ENCODE assay signal across 12 cellular contexts in genomic region chr17:40094874-40095273, GRCh38. TPM values are rescaled to one million over a fixed set of nuclear protein-coding genes. Genes with fewer than 3 reads are reported as not detected.
DNase-seq lines count a peak whose midpoint lies in the region; ATAC-seq, FAIRE-seq and TF ChIP-seq lines count a peak whose summit lies in the region.
"Had no signal": no experiment of that assay in that cellular context is flagged by ENCODE, and none has a peak within 500 bp of the region (broad histone marks: within the 10 kb centered on the region; RNA-seq: fewer than 3 reads in every experiment).

No MANE protein-coding gene starts in this region.

- TF ChIP-seq CTCF in CD4-positive, alpha-beta T cell (IDR thresholded peaks at IDR 0.05) = no peak
- TF ChIP-seq CTCF in left ventricle myocardium inferior (IDR thresholded peaks at IDR 0.05; ENCODE audit: borderline replicate concordance) (no peak), foreskin fibroblast (IDR thresholded peaks at IDR 0.05; ENCODE audit: low read depth, low read length) (no peak), brain microvascular endothelial cell (IDR thresholded peaks at IDR 0.05; ENCODE audit: low read depth, low read length, missing control alignments) (no peak)

- H3K4me1 ChIP-seq in left ventricle myocardium inferior = peaks cover 95% of the 10 kb centered on the region
- peaks cover 2 to 12% of the 10 kb centered on the region in 2 donors for H3K4me1 ChIP-seq in small intestine (ENCODE audit: control insufficient read depth in 2 of 2, insufficient read depth in 1 of 2, low read depth in 1 of 2, low read length in 1 of 2)

- H3K36me3 Mint-ChIP-seq in CD4-positive, alpha-beta T cell (ENCODE audit: low read depth) = peaks cover 85% of the 10 kb centered on the region
- H3K36me3 Mint-ChIP-seq in T-helper 17 cell (ENCODE audit: low read depth) = peaks cover 14% of the 10 kb centered on the region

- no peaks in the 10 kb centered on the region for H3K27me3 Mint-ChIP-seq in CD4-positive, alpha-beta T cell
- H3K27me3 Mint-ChIP-seq in T-helper 17 cell = no peaks in the 10 kb centered on the region

- POLR2A ChIA-PET in CD4-positive, alpha-beta T cell (lab: Charles Lee) = interaction anchor here (1.4 to 9.7 kb wide), 9 partner anchors 12 to 114 kb away, joined by 4 to 335 read pairs (median 7); partner anchors contain the start of genes CASC3 and PSMD3

- peak overlapping the region; percentile 91 for H3K27ac Mint-ChIP-seq in CD4-positive, alpha-beta T cell
- peak overlapping the region; percentile 100 for H3K27ac Mint-ChIP-seq in T-helper 17 cell

- peaks cover 68% of the 10 kb centered on the region for H3K4me1 Mint-ChIP-seq in CD4-positive, alpha-beta T cell (ENCODE audit: low read depth)
- H3K4me1 Mint-ChIP-seq in T-helper 17 cell = peaks cover 58% of the 10 kb centered on the region

- intact Hi-C loops in CD4-positive, alpha-beta T cell (cut with DNase I, micrococcal nuclease) = loop anchor here (5.0 kb wide), 2 partner anchors 33 to 168 kb away; partner anchors contain the start of genes LRRC3C (in 1 of the 2), ORMDL3 (in 1 of the 2) and THRA (in 1 of the 2)
- intact Hi-C loops in left ventricle myocardium inferior (cut with micrococcal nuclease) = no loop called here

- no peaks in the 10 kb centered on the region for H3K9me3 ChIP-seq in CD4-positive, alpha-beta T cell (ENCODE audit: control insufficient read depth, low read length)
- H3K9me3 ChIP-seq in T-helper 17 cell (ENCODE audit: control insufficient read depth, low read length, poor library complexity, severe bottlenecking) (no peaks in the 10 kb centered on the region), left ventricle myocardium inferior (replicated peaks) (no peaks in the 10 kb centered on the region), small intestine (ENCODE audit: control insufficient read depth, low read depth) (no peaks in the 10 kb centered on the region)

- no peak for FAIRE-seq in small intestine (lab: Jason Lieb, UNC)

- no peaks in the 10 kb centered on the region for H3K9me3 Mint-ChIP-seq in CD4-positive, alpha-beta T cell

- DNase-seq in CD4-positive, alpha-beta T cell = no peak
- DNase-seq in T-helper 17 cell (no peak), left ventricle myocardium inferior (no peak), small intestine (no peak), NCI-H2107 (lab: John Stamatoyannopoulos, UW) (no peak), foreskin fibroblast (no peak), brain microvascular endothelial cell (no peak)
- DNase-seq: cortex of kidney, foreskin melanocyte, mesenchymal stem cell, NCI-H510A had no signal

- peak overlapping the region; percentile 97 for H3K4me3 Mint-ChIP-seq in CD4-positive, alpha-beta T cell
- peak overlapping the region; percentile 92 for H3K4me3 Mint-ChIP-seq in T-helper 17 cell

- ATAC-seq in CD4-positive, alpha-beta T cell (ENCODE audit: poor library complexity) = no peak
- no peak for ATAC-seq in T-helper 17 cell
- ATAC-seq in HG03460 (IDR thresholded peaks at IDR 0.05; ENCODE audit: unreplicated experiment) = no peak

- in situ Hi-C loops in brain microvascular endothelial cell (cut with HindIII; ENCODE audit: low pct_ligation_motif_present, low sequenced_read_pairs) = no loop called here

- 72 to 86% (median 78%) methylated on average over 14 of the region's 14 CpGs for WGBS in small intestine, 3 donors

- H3K27ac ChIP-seq in CD4-positive, alpha-beta T cell (ENCODE audit: low read depth, low read length) = peak overlapping the region; percentile 96
- peak overlapping the region; percentile 100 for H3K27ac ChIP-seq in left ventricle myocardium inferior (replicated peaks)
- H3K27ac ChIP-seq in small intestine (ENCODE audit: low read depth in 1 of 2, low read length in 1 of 2) = peak overlapping the region; percentile 69 to 96
- no peak overlapping the region for H3K27ac ChIP-seq in brain microvascular endothelial cell

- H3K4me3 ChIP-seq in left ventricle myocardium inferior (peak overlapping the region; percentile 98), small intestine (ENCODE audit: low read depth in 1 of 2, low read length in 2 of 2) (no peak overlapping the region), foreskin fibroblast (ENCODE audit: low read depth in 1 of 2, low read length in 2 of 2) (no peak overlapping the region), brain microvascular endothelial cell (ENCODE audit: low read depth, low read length) (no peak overlapping the region)

- H3K36me3 ChIP-seq in left ventricle myocardium inferior (peaks cover 56% of the 10 kb centered on the region), small intestine (ENCODE audit: control insufficient read depth in 2 of 2, insufficient read depth in 2 of 2, low read length in 2 of 2) (peaks cover 9 to 20% of the 10 kb centered on the region in 2 donors), brain microvascular endothelial cell (replicated peaks) (peaks cover 31% of the 10 kb centered on the region)

- H3K27me3 ChIP-seq in CD4-positive, alpha-beta T cell (ENCODE audit: control insufficient read depth, insufficient read depth, low read length) = no peaks in the 10 kb centered on the region
- H3K27me3 ChIP-seq in left ventricle myocardium inferior (ENCODE audit: low read depth) = no peaks in the 10 kb centered on the region
- H3K27me3 ChIP-seq in small intestine (ENCODE audit: control insufficient read depth in 2 of 2, insufficient read depth in 2 of 2, low read length in 2 of 2) = no peaks in the 10 kb centered on the region
- H3K27me3 ChIP-seq in brain microvascular endothelial cell (replicated peaks) = no peaks in the 10 kb centered on the region

- CTCF ChIA-PET in CD4-positive, alpha-beta T cell (lab: Charles Lee) = interaction anchor here (1.7 to 2.3 kb wide), 2 partner anchors 8 to 17 kb away, joined by 6 read pairs; no protein-coding TSS in a partner anchor

RNA-seq across cellular contexts. Expression of gene NR1D1, which starts 5.5 kb away (rescaled TPM):
- total RNA-seq in CD4-positive, alpha-beta T cell = 10 to 100 TPM; 29.6 to 34.1 TPM
- total RNA-seq in T-helper 17 cell (100 to 1,000 TPM; 102 to 145 TPM), left ventricle myocardium inferior (19.1 TPM)
- polyA plus RNA-seq in small intestine = 10 to 100 TPM in 2 of 3 donors, 1 to 10 TPM in 1; 8.5 to 25.1 (median 15.7) TPM

RNA-seq across cellular contexts. Expression of gene MSL1, which starts 26.9 kb away (rescaled TPM):
- 10 to 100 TPM; 77.0 to 79.2 TPM for total RNA-seq in CD4-positive, alpha-beta T cell
- total RNA-seq in T-helper 17 cell (100 to 1,000 TPM; 101 to 106 TPM), left ventricle myocardium inferior (39.8 TPM)
- polyA plus RNA-seq in small intestine = 10 to 100 TPM; 53.1 to 81.6 (median 57.0) TPM

RNA-seq across cellular contexts. Expression of gene THRA, which starts 32.1 kb away (rescaled TPM):
- 10 to 100 TPM; 35.2 to 36.4 TPM for total RNA-seq in CD4-positive, alpha-beta T cell
- 10 to 100 TPM; 29.8 to 32.2 TPM for total RNA-seq in T-helper 17 cell
- 78.3 TPM for total RNA-seq in left ventricle myocardium inferior
- 10 to 100 TPM; 22.4 to 50.7 (median 36.0) TPM for polyA plus RNA-seq in small intestine

RNA-seq across cellular contexts. Expression of gene MED24, which starts 40.7 kb away (rescaled TPM):
- 10 to 100 TPM; 82.9 to 85.3 TPM for total RNA-seq in CD4-positive, alpha-beta T cell
- total RNA-seq in T-helper 17 cell (10 to 100 TPM; 73.7 to 77.5 TPM), left ventricle myocardium inferior (58.2 TPM)
- polyA plus RNA-seq in small intestine = 10 to 100 TPM; 43.0 to 64.6 (median 49.6) TPM

RNA-seq across cellular contexts. Expression of gene CASC3, which starts 45.5 kb away (rescaled TPM):
- total RNA-seq in CD4-positive, alpha-beta T cell = 100 to 1,000 TPM; 195 to 207 TPM
- total RNA-seq in T-helper 17 cell = 100 to 1,000 TPM; 168 to 176 TPM
- 44.0 TPM for total RNA-seq in left ventricle myocardium inferior
- polyA plus RNA-seq in small intestine = 10 to 100 TPM; 24.2 to 36.9 (median 28.6) TPM
